ENCODE assay signal across 10 cellular contexts in genomic region chr1:118304722-118305344, GRCh38.
DNase-seq lines count a peak whose midpoint lies in the region; ATAC-seq and TF ChIP-seq lines count a peak whose summit lies in the region.
"Had no signal": no experiment of that assay in that cellular context is flagged by ENCODE, and none has a peak within 500 bp of the region (broad histone marks: within the 10 kb centered on the region; RNA-seq: fewer than 3 reads in every experiment).

No MANE protein-coding gene starts in this region.

- peak; percentile 63 for TF ChIP-seq CTCF in A673 (conservative IDR thresholded peaks at IDR 0.05; ENCODE audit: low read depth, low read length)
- no peak for TF ChIP-seq CTCF in GM20000 (IDR thresholded peaks at IDR 0.05; ENCODE audit: extremely low read depth, missing control alignments)

- no peaks in the 10 kb centered on the region for H3K79me2 ChIP-seq in GM23248 (ENCODE audit: insufficient read depth)

- no TSS peak for BruUV-seq in A673 (replicated peaks; lab: Mats Ljungman, UMichigan)

- ATAC-seq in right cardiac atrium, result peak; percentile 45 to 67
- ATAC-seq in activated CD8-positive, alpha-beta T cell treated with anti-CD3 and anti-CD28 coated beads, Interleukin-2, amount 10 ng/mL, durations not matched to agents 7 days and 5 days, result no peak
- ATAC-seq in effector memory CD8-positive, alpha-beta T cell (replicated peaks), result no peak

- H3K4me1 Mint-ChIP-seq in activated CD8-positive, alpha-beta T cell treated with anti-CD3 and anti-CD28 coated beads, Interleukin-2, amount 10 ng/mL, durations not matched to agents 7 days and 5 days (ENCODE audit: low read depth), result no peaks in the 10 kb centered on the region
- no peaks in the 10 kb centered on the region for H3K4me1 Mint-ChIP-seq in effector memory CD8-positive, alpha-beta T cell (ENCODE audit: low read depth in 2 of 2)

- in situ Hi-C loops in GM23248 (cut with MboI), result no loop called here
- in situ Hi-C loops in SK-MEL-5 (cut with HindIII; ENCODE audit: low pct_unique_long_range_greater_than_20kb, low sequenced_read_pairs), result no loop called here

- H2AFZ ChIP-seq in GM23248, result no peak overlapping the region

- no peak overlapping the region for H3K4me2 ChIP-seq in GM23248 (ENCODE audit: unreplicated experiment)

- H3K4me3 ChIP-seq in A673 (ENCODE audit: low read depth, low read length, poor library complexity, severe bottlenecking), result no peak overlapping the region
- no peak overlapping the region for H3K4me3 ChIP-seq in GM23248
- H3K4me3 ChIP-seq in right cardiac atrium (ENCODE audit: low read length), result no peak overlapping the region

- no peaks in the 10 kb centered on the region for H3K36me3 Mint-ChIP-seq in activated CD8-positive, alpha-beta T cell treated with anti-CD3 and anti-CD28 coated beads, Interleukin-2, amount 10 ng/mL, durations not matched to agents 7 days and 5 days (ENCODE audit: low read depth)
- no peaks in the 10 kb centered on the region for H3K36me3 Mint-ChIP-seq in effector memory CD8-positive, alpha-beta T cell (ENCODE audit: insufficient read depth)

- H3K4me3 Mint-ChIP-seq in activated CD8-positive, alpha-beta T cell treated with anti-CD3 and anti-CD28 coated beads, Interleukin-2, amount 10 ng/mL, durations not matched to agents 7 days and 5 days, result no peak overlapping the region
- no peak overlapping the region for H3K4me3 Mint-ChIP-seq in effector memory CD8-positive, alpha-beta T cell

- H3K27me3 ChIP-seq in A673 (replicated peaks; ENCODE audit: insufficient read depth, low read depth, low read length, poor library complexity), result no peaks in the 10 kb centered on the region
- H3K27me3 ChIP-seq in GM23248 (replicated peaks; ENCODE audit: insufficient read depth), result no peaks in the 10 kb centered on the region
- H3K27me3 ChIP-seq in right cardiac atrium (ENCODE audit: control insufficient read depth, insufficient read depth), result no peaks in the 10 kb centered on the region

- intact Hi-C loops in A673 (cut with micrococcal nuclease; ENCODE audit: unreplicated experiment) (loop anchor here (5.0 kb wide), 1 partner anchor 702 kb away; no protein-coding TSS in a partner anchor), right cardiac atrium (cut with DNase I) (no loop called here)

- no peaks in the 10 kb centered on the region for H3K9me3 ChIP-seq in A673 (ENCODE audit: low read depth, low read length, poor library complexity, severe bottlenecking)
- H3K9me3 ChIP-seq in GM23248 (ENCODE audit: low read depth), result peaks cover 6% of the 10 kb centered on the region
- no peaks in the 10 kb centered on the region for H3K9me3 ChIP-seq in right cardiac atrium (ENCODE audit: control insufficient read depth, low read length)

- no peaks in the 10 kb centered on the region for H3K36me3 ChIP-seq in A673 (ENCODE audit: insufficient read depth, low read length, poor library complexity, severe bottlenecking)
- no peaks in the 10 kb centered on the region for H3K36me3 ChIP-seq in GM23248 (ENCODE audit: low read depth)

- POLR2A ChIA-PET in A673 (lab: Charles Lee; ENCODE audit: low non-redundant PET), result no interaction called here
- POLR2A ChIA-PET in activated CD8-positive, alpha-beta T cell treated with anti-CD3 and anti-CD28 coated beads, Interleukin-2, amount 10 ng/mL, durations not matched to agents 7 days and 5 days (lab: Charles Lee), result no interaction called here

- DNase-seq in A673 (ENCODE audit: low spot score), result peak; percentile 45
- peak; percentile 56 for DNase-seq in GM23248
- DNase-seq in SK-MEL-5 (ENCODE audit: low read depth, low spot score), result peak; percentile 39
- DNase-seq in right cardiac atrium, result no peak
- DNase-seq in GM20000 (ENCODE audit: low spot score), result no peak
- no peak for DNase-seq in activated CD8-positive, alpha-beta T cell treated with anti-CD3 and anti-CD28 coated beads, Interleukin-2, amount 10 ng/mL, durations not matched to agents 7 days and 5 days
- no peak for DNase-seq in NCI-H2107 (lab: John Stamatoyannopoulos, UW)
- DNase-seq in effector memory CD8-positive, alpha-beta T cell, result no peak
- DNase-seq: hippocampal formation; stimulated activated CD4-positive, alpha-beta T cell treated with anti-CD3 and anti-CD28 coated beads, Interleukin-12 subunit alpha, Interleukin-12 subunit beta, amount 100 ng/mL, for 4 hours had no signal

- no peaks in the 10 kb centered on the region for H4K20me1 ChIP-seq in GM23248 (ENCODE audit: insufficient read depth)

- WGBS in GM23248 (ENCODE audit: low coverage in 1 of 2, low lambda C conversion rate in 2 of 2, missing lambda C conversion rate in 2 of 2), 2 experiments, result 49 to 66% methylated on average over 4 of the region's 4 CpGs
- WGBS in right cardiac atrium, result 41% methylated on average over 4 of the region's 4 CpGs

- no peaks in the 10 kb centered on the region for H3K9me2 ChIP-seq in GM23248 (ENCODE audit: insufficient read depth)

- CTCF ChIA-PET in A673 (lab: Charles Lee), result interaction anchor here (0.6 kb wide), 1 partner anchor 704 kb away, joined by 6 read pairs; no protein-coding TSS in a partner anchor
- CTCF ChIA-PET in activated CD8-positive, alpha-beta T cell treated with anti-CD3 and anti-CD28 coated beads, Interleukin-2, amount 10 ng/mL, durations not matched to agents 7 days and 5 days (lab: Charles Lee), result no interaction called here

- no peaks in the 10 kb centered on the region for H3K4me1 ChIP-seq in A673 (ENCODE audit: insufficient read depth, low read length, poor library complexity, severe bottlenecking)
- H3K4me1 ChIP-seq in GM23248 (ENCODE audit: insufficient read depth), result peaks cover 9% of the 10 kb centered on the region
- H3K4me1 ChIP-seq in right cardiac atrium (ENCODE audit: control insufficient read depth, insufficient read depth, low read length), result no peaks in the 10 kb centered on the region

- no peak overlapping the region for H3K27ac Mint-ChIP-seq in activated CD8-positive, alpha-beta T cell treated with anti-CD3 and anti-CD28 coated beads, Interleukin-2, amount 10 ng/mL, durations not matched to agents 7 days and 5 days
- no peak overlapping the region for H3K27ac Mint-ChIP-seq in effector memory CD8-positive, alpha-beta T cell

- H3K27me3 Mint-ChIP-seq in activated CD8-positive, alpha-beta T cell treated with anti-CD3 and anti-CD28 coated beads, Interleukin-2, amount 10 ng/mL, durations not matched to agents 7 days and 5 days (ENCODE audit: low read depth), result no peaks in the 10 kb centered on the region
- no peaks in the 10 kb centered on the region for H3K27me3 Mint-ChIP-seq in effector memory CD8-positive, alpha-beta T cell

- H3K9me3 Mint-ChIP-seq in activated CD8-positive, alpha-beta T cell treated with anti-CD3 and anti-CD28 coated beads, Interleukin-2, amount 10 ng/mL, durations not matched to agents 7 days and 5 days (ENCODE audit: insufficient read depth), result no peaks in the 10 kb centered on the region
- H3K9me3 Mint-ChIP-seq in effector memory CD8-positive, alpha-beta T cell, result peaks cover 2 to 3% of the 10 kb centered on the region in 2 donors

- H3F3A ChIP-seq in GM23248 (ENCODE audit: insufficient read depth), result no peaks in the 10 kb centered on the region

- H3K9ac ChIP-seq in GM23248, result no peak overlapping the region

- no peak overlapping the region for H3K27ac ChIP-seq in A673 (ENCODE audit: low read depth, low read length, poor library complexity, severe bottlenecking)
- H3K27ac ChIP-seq in GM23248, result no peak overlapping the region
- H3K27ac ChIP-seq in right cardiac atrium (ENCODE audit: low read length), result no peak overlapping the region

Comparison
In these comparisons a context has a peak if more than half of its experiments do, and no peak if none do; other contexts are left out.
1. DNase-seq: peak in A673 (single experiment), GM23248 (single experiment) and SK-MEL-5 (single experiment); none in right cardiac atrium (0 of 3), GM20000 (single experiment), activated CD8-positive, alpha-beta T cell treated with anti-CD3 and anti-CD28 coated beads, Interleukin-2, amount 10 ng/mL, durations not matched to agents 7 days and 5 days (single experiment), NCI-H2107 (single experiment) and effector memory CD8-positive, alpha-beta T cell (0 of 3).
2. ATAC-seq: peak in right cardiac atrium (2 of 2); none in activated CD8-positive, alpha-beta T cell treated with anti-CD3 and anti-CD28 coated beads, Interleukin-2, amount 10 ng/mL, durations not matched to agents 7 days and 5 days (single experiment) and effector memory CD8-positive, alpha-beta T cell (single experiment).